20 cellular contexts compared by ENCODE assay signal in the genomic region with DNA sequence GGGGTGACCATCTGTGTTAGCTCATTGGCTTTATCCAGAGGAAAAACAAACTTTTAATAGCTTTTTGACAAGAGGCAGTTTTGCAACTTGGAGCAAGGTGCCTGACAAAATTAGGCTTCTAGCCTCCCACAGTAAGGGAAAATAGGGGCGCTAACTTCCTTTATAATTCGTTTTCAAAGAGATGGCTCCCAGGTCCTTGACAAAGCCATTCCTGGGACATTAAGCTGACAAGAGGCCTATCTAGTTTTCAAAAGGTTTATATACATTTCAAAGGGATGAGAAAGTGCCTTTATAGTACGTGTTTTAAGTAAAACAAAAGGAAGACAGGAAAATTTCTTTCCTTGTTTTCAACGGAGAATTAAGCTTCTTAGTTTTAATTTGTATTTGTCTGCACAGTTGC.
"Had no signal": no experiment of that assay in that cellular context is flagged by ENCODE, and none has a peak within 500 bp of the region (broad histone marks: within the 10 kb centered on the region; RNA-seq: fewer than 3 reads in every experiment).

No MANE protein-coding gene starts in this region.

- ATAC-seq: gastroesophageal sphincter, heart right ventricle had no signal

- DNase-seq: activated CD4-positive, alpha-beta T cell treated with anti-CD3 and anti-CD28 coated beads, Interleukin-2, amount 50 U/mL, for 4 hours; activated T-cell treated with anti-CD3 and anti-CD28 coated beads for 4 hours; effector CD8-positive, alpha-beta T cell; heart right ventricle; kidney; occipital lobe; posterior cingulate gyrus; sigmoid colon; spleen; stimulated activated CD8-positive, alpha-beta memory T cell treated with anti-CD3 and anti-CD28 coated beads, Interleukin-4, amount 100 ng/mL, for 48 hours; stimulated activated naive CD4-positive, alpha-beta T cell treated with Interleukin-2 at 50 U/mL for 16 hours; T-helper 2 cell; tibial artery; WERI-Rb-1 had no signal

- H3K4me3 ChIP-seq: esophagus muscularis mucosa, gastroesophageal sphincter, heart right ventricle, sigmoid colon, spleen, tibial artery had no signal

- H3K4me1 ChIP-seq: esophagus muscularis mucosa, gastroesophageal sphincter, heart right ventricle, sigmoid colon, spleen, tibial artery had no signal

- H3K27me3 ChIP-seq: esophagus muscularis mucosa, gastroesophageal sphincter, sigmoid colon, spleen, tibial artery had no signal

- H3K4me3 Mint-ChIP-seq: activated naive CD8-positive, alpha-beta T cell; activated T-helper 1 cell treated with anti-CD3 and anti-CD28 coated beads, Interleukin-12 subunit alpha, Interleukin-12 subunit beta, Interleukin-2, Interleukin-4 antibody, amounts not matched to agents 30 ng/mL and 10 ng/mL and 1 ng/mL, durations not matched to agents 14 hours and 24 hours and 36 hours; mesothelial cell of epicardium; nephron had no signal

- H3K27ac Mint-ChIP-seq: activated naive CD8-positive, alpha-beta T cell; activated T-helper 1 cell treated with anti-CD3 and anti-CD28 coated beads, Interleukin-12 subunit alpha, Interleukin-12 subunit beta, Interleukin-2, Interleukin-4 antibody, amounts not matched to agents 30 ng/mL and 10 ng/mL and 1 ng/mL, durations not matched to agents 14 hours and 24 hours and 36 hours; mesothelial cell of epicardium; nephron had no signal

- H3K9me3 Mint-ChIP-seq: activated T-helper 1 cell treated with anti-CD3 and anti-CD28 coated beads, Interleukin-12 subunit alpha, Interleukin-12 subunit beta, Interleukin-2, Interleukin-4 antibody, amounts not matched to agents 30 ng/mL and 10 ng/mL and 1 ng/mL, durations not matched to agents 14 hours and 24 hours and 36 hours; mesothelial cell of epicardium; nephron had no signal

- H3K36me3 Mint-ChIP-seq: activated naive CD8-positive, alpha-beta T cell; mesothelial cell of epicardium had no signal

- H3K36me3 ChIP-seq: esophagus muscularis mucosa, gastroesophageal sphincter, heart right ventricle, sigmoid colon, spleen, tibial artery, WERI-Rb-1 had no signal

- H3K4me1 Mint-ChIP-seq: mesothelial cell of epicardium, nephron had no signal

- H3K27ac ChIP-seq: esophagus muscularis mucosa, gastroesophageal sphincter, heart right ventricle, sigmoid colon, spleen, tibial artery, WERI-Rb-1 had no signal

- H3K9me3 ChIP-seq: esophagus muscularis mucosa, gastroesophageal sphincter, heart right ventricle, sigmoid colon, tibial artery had no signal
